Comparison of ENCODE assay signal across 14 cellular contexts in genomic region chr1:7177021-7177420, GRCh38.
DNase-seq lines count a peak whose midpoint lies in the region; ATAC-seq and TF ChIP-seq lines count a peak whose summit lies in the region.
"Had no signal": no experiment of that assay in that cellular context is flagged by ENCODE, and none has a peak within 500 bp of the region (broad histone marks: within the 10 kb centered on the region; RNA-seq: fewer than 3 reads in every experiment).

No MANE protein-coding gene starts in this region.

- POLR2A ChIA-PET in activated CD4-positive, alpha-beta T cell treated with anti-CD3 and anti-CD28 coated beads, Interleukin-2, amount 10 ng/mL, durations not matched to agents 7 days and 5 days (lab: Charles Lee): no interaction called here
- POLR2A ChIA-PET in activated CD8-positive, alpha-beta T cell treated with anti-CD3 and anti-CD28 coated beads, Interleukin-2, amount 10 ng/mL, durations not matched to agents 7 days and 5 days (lab: Charles Lee): no interaction called here

- peak overlapping the region; percentile 39 for H3K27ac Mint-ChIP-seq in activated CD4-positive, alpha-beta T cell treated with anti-CD3 and anti-CD28 coated beads, Interleukin-2, amount 10 ng/mL, durations not matched to agents 24 days and 14 days
- no peak overlapping the region for H3K27ac Mint-ChIP-seq in activated CD4-positive, alpha-beta T cell treated with anti-CD3 and anti-CD28 coated beads, Interleukin-2, amount 10 ng/mL, durations not matched to agents 7 days and 5 days
- no peak overlapping the region for H3K27ac Mint-ChIP-seq in activated CD8-positive, alpha-beta T cell treated with anti-CD3 and anti-CD28 coated beads, Interleukin-2, amount 10 ng/mL, durations not matched to agents 7 days and 5 days
- no peak overlapping the region for H3K27ac Mint-ChIP-seq in nephron progenitor cell
- H3K27ac Mint-ChIP-seq: CD8-positive, alpha-beta T cell; H9 had no signal

- intact Hi-C loops in activated CD4-positive, alpha-beta T cell treated with anti-CD3 and anti-CD28 coated beads, Interleukin-2, amount 10 ng/mL, durations not matched to agents 24 days and 14 days (cut with micrococcal nuclease): no loop called here

- no peak for DNase-seq in activated CD4-positive, alpha-beta T cell treated with anti-CD3 and anti-CD28 coated beads, Interleukin-2, amount 10 ng/mL, durations not matched to agents 24 days and 14 days
- DNase-seq in activated CD4-positive, alpha-beta T cell treated with anti-CD3 and anti-CD28 coated beads, Interleukin-2, amount 10 ng/mL, durations not matched to agents 7 days and 5 days: no peak
- DNase-seq in Kasumi-1 (lab: John Stamatoyannopoulos, UW) (peak; percentile 20 to 51), nephron progenitor cell (no peak), NCI-H1436 treated with DMSO at 0.1 percent for 48 hours (lab: John Stamatoyannopoulos, UW) (no peak)
- no peak for DNase-seq in activated CD8-positive, alpha-beta T cell treated with anti-CD3 and anti-CD28 coated beads, Interleukin-2, amount 10 ng/mL, durations not matched to agents 7 days and 5 days
- DNase-seq in activated effector memory CD4-positive, alpha-beta T cell treated with anti-CD3 and anti-CD28 coated beads, Interleukin-2, amount 50 U/mL, for 16 hours: no peak
- DNase-seq: CD8-positive, alpha-beta T cell; DMS79 treated with DMSO at 0.1 percent for 48 hours; NCI-H1417; NCI-H1930; NCI-H345; NCI-H524 treated with DMSO at 0.1 percent for 48 hours had no signal

- H3K27me3 Mint-ChIP-seq in activated CD4-positive, alpha-beta T cell treated with anti-CD3 and anti-CD28 coated beads, Interleukin-2, amount 10 ng/mL, durations not matched to agents 24 days and 14 days: no peaks in the 10 kb centered on the region
- peaks cover 2% of the 10 kb centered on the region for H3K27me3 Mint-ChIP-seq in activated CD4-positive, alpha-beta T cell treated with anti-CD3 and anti-CD28 coated beads, Interleukin-2, amount 10 ng/mL, durations not matched to agents 7 days and 5 days
- H3K27me3 Mint-ChIP-seq in activated CD8-positive, alpha-beta T cell treated with anti-CD3 and anti-CD28 coated beads, Interleukin-2, amount 10 ng/mL, durations not matched to agents 7 days and 5 days (ENCODE audit: low read depth): no peaks in the 10 kb centered on the region
- peaks cover 9% of the 10 kb centered on the region for H3K27me3 Mint-ChIP-seq in nephron progenitor cell (ENCODE audit: low read depth, poor library complexity)

- no peaks in the 10 kb centered on the region for H3K4me1 Mint-ChIP-seq in activated CD4-positive, alpha-beta T cell treated with anti-CD3 and anti-CD28 coated beads, Interleukin-2, amount 10 ng/mL, durations not matched to agents 24 days and 14 days
- no peaks in the 10 kb centered on the region for H3K4me1 Mint-ChIP-seq in activated CD4-positive, alpha-beta T cell treated with anti-CD3 and anti-CD28 coated beads, Interleukin-2, amount 10 ng/mL, durations not matched to agents 7 days and 5 days
- H3K4me1 Mint-ChIP-seq in activated CD8-positive, alpha-beta T cell treated with anti-CD3 and anti-CD28 coated beads, Interleukin-2, amount 10 ng/mL, durations not matched to agents 7 days and 5 days (ENCODE audit: low read depth): no peaks in the 10 kb centered on the region
- peaks cover 28% of the 10 kb centered on the region for H3K4me1 Mint-ChIP-seq in nephron progenitor cell

- peak; percentile 47 for ATAC-seq in activated CD8-positive, alpha-beta T cell treated with anti-CD3 and anti-CD28 coated beads, Interleukin-2, amount 10 ng/mL, durations not matched to agents 7 days and 5 days
- ATAC-seq: CD8-positive, alpha-beta T cell had no signal

- TF ChIP-seq CTCF in nephron progenitor cell (IDR thresholded peaks at IDR 0.05): no peak

- CTCF ChIA-PET in activated CD4-positive, alpha-beta T cell treated with anti-CD3 and anti-CD28 coated beads, Interleukin-2, amount 10 ng/mL, durations not matched to agents 7 days and 5 days (lab: Charles Lee): no interaction called here
- CTCF ChIA-PET in activated CD8-positive, alpha-beta T cell treated with anti-CD3 and anti-CD28 coated beads, Interleukin-2, amount 10 ng/mL, durations not matched to agents 7 days and 5 days (lab: Charles Lee): no interaction called here

- no peak overlapping the region for H3K4me3 Mint-ChIP-seq in activated CD4-positive, alpha-beta T cell treated with anti-CD3 and anti-CD28 coated beads, Interleukin-2, amount 10 ng/mL, durations not matched to agents 24 days and 14 days
- H3K4me3 Mint-ChIP-seq in activated CD4-positive, alpha-beta T cell treated with anti-CD3 and anti-CD28 coated beads, Interleukin-2, amount 10 ng/mL, durations not matched to agents 7 days and 5 days: no peak overlapping the region
- H3K4me3 Mint-ChIP-seq in activated CD8-positive, alpha-beta T cell treated with anti-CD3 and anti-CD28 coated beads, Interleukin-2, amount 10 ng/mL, durations not matched to agents 7 days and 5 days: no peak overlapping the region
- no peak overlapping the region for H3K4me3 Mint-ChIP-seq in nephron progenitor cell
- H3K4me3 Mint-ChIP-seq: CD8-positive, alpha-beta T cell; H9 had no signal

- H3K36me3 Mint-ChIP-seq in activated CD4-positive, alpha-beta T cell treated with anti-CD3 and anti-CD28 coated beads, Interleukin-2, amount 10 ng/mL, durations not matched to agents 24 days and 14 days (ENCODE audit: low read depth): no peaks in the 10 kb centered on the region
- no peaks in the 10 kb centered on the region for H3K36me3 Mint-ChIP-seq in activated CD4-positive, alpha-beta T cell treated with anti-CD3 and anti-CD28 coated beads, Interleukin-2, amount 10 ng/mL, durations not matched to agents 7 days and 5 days (ENCODE audit: low read depth)
- H3K36me3 Mint-ChIP-seq in activated CD8-positive, alpha-beta T cell treated with anti-CD3 and anti-CD28 coated beads, Interleukin-2, amount 10 ng/mL, durations not matched to agents 7 days and 5 days (ENCODE audit: low read depth): no peaks in the 10 kb centered on the region
- H3K36me3 Mint-ChIP-seq in nephron progenitor cell (ENCODE audit: low read depth): peaks cover 18% of the 10 kb centered on the region
- H3K36me3 Mint-ChIP-seq: CD8-positive, alpha-beta T cell had no signal

- peaks cover 23% of the 10 kb centered on the region for H3K9me3 Mint-ChIP-seq in activated CD4-positive, alpha-beta T cell treated with anti-CD3 and anti-CD28 coated beads, Interleukin-2, amount 10 ng/mL, durations not matched to agents 24 days and 14 days
- H3K9me3 Mint-ChIP-seq in activated CD4-positive, alpha-beta T cell treated with anti-CD3 and anti-CD28 coated beads, Interleukin-2, amount 10 ng/mL, durations not matched to agents 7 days and 5 days: peaks cover 12% of the 10 kb centered on the region
- peaks cover 8% of the 10 kb centered on the region for H3K9me3 Mint-ChIP-seq in activated CD8-positive, alpha-beta T cell treated with anti-CD3 and anti-CD28 coated beads, Interleukin-2, amount 10 ng/mL, durations not matched to agents 7 days and 5 days (ENCODE audit: insufficient read depth)
- H3K9me3 Mint-ChIP-seq in nephron progenitor cell: peaks cover 42% of the 10 kb centered on the region

Comparison
In these comparisons a context has a peak if more than half of its experiments do, and no peak if none do; other contexts are left out.
1. DNase-seq: peak in Kasumi-1 (2 of 2); none in activated CD4-positive, alpha-beta T cell treated with anti-CD3 and anti-CD28 coated beads, Interleukin-2, amount 10 ng/mL, durations not matched to agents 24 days and 14 days (single experiment), activated CD4-positive, alpha-beta T cell treated with anti-CD3 and anti-CD28 coated beads, Interleukin-2, amount 10 ng/mL, durations not matched to agents 7 days and 5 days (single experiment), activated CD8-positive, alpha-beta T cell treated with anti-CD3 and anti-CD28 coated beads, Interleukin-2, amount 10 ng/mL, durations not matched to agents 7 days and 5 days (single experiment), activated effector memory CD4-positive, alpha-beta T cell treated with anti-CD3 and anti-CD28 coated beads, Interleukin-2, amount 50 U/mL, for 16 hours (single experiment), nephron progenitor cell (single experiment) and NCI-H1436 treated with DMSO at 0.1 percent for 48 hours (single experiment).